In the genomic region with DNA sequence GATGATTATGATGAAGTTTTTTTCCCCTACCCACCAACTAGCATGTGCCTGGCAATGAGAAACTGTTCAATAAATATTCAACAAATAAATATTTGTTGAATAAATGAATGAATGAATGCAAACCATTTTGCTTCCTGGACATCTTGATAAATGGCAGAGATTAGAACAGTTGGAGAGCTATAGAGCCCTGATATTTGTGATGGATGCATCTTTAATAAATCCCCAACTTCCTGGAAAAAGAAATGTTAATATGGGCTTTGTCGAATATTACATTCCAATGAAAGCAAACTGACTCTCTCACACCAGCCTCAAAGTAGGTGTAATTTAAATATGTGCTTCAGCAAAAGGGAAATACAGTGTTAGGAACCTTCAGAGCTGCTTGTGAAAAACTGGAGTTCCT, we compare ENCODE assay signal across 29 cellular contexts.
"Had no signal": no experiment of that assay in that cellular context is flagged by ENCODE, and none has a peak within 500 bp of the region (broad histone marks: within the 10 kb centered on the region; RNA-seq: fewer than 3 reads in every experiment).

No MANE protein-coding gene starts in this region.

- H3K4me3 ChIP-seq: colonic mucosa, coronary artery, dorsolateral prefrontal cortex, esophagus muscularis mucosa, esophagus squamous epithelium, gastrocnemius medialis, gastroesophageal sphincter, heart left ventricle, heart right ventricle had no signal

- H3K9me3 ChIP-seq: colonic mucosa, esophagus muscularis mucosa, esophagus squamous epithelium, gastrocnemius medialis, gastroesophageal sphincter, heart left ventricle, heart right ventricle had no signal

- FAIRE-seq: colon, endometrium, endothelial cell of umbilical vein, frontal cortex had no signal

- H3K27ac ChIP-seq: colonic mucosa, coronary artery, dorsolateral prefrontal cortex, epithelial cell of prostate, esophagus muscularis mucosa, esophagus squamous epithelium, foreskin keratinocyte, gastrocnemius medialis, gastroesophageal sphincter, heart left ventricle, heart right ventricle had no signal

- H3K9me3 Mint-ChIP-seq: dendritic cell treated with granulocyte-macrophage colony-stimulating factor and Interleukin-4, amounts not matched to agents 40 ng/mL and 50 ng/mL, for 4 days; effector memory CD8-positive, alpha-beta T cell had no signal

- H3K4me1 ChIP-seq: colonic mucosa, esophagus muscularis mucosa, esophagus squamous epithelium, foreskin keratinocyte, gastrocnemius medialis, gastroesophageal sphincter, heart left ventricle, heart right ventricle had no signal

- H3K4me3 Mint-ChIP-seq: dendritic cell treated with granulocyte-macrophage colony-stimulating factor and Interleukin-4, amounts not matched to agents 40 ng/mL and 50 ng/mL, for 4 days; effector memory CD8-positive, alpha-beta T cell; endodermal cell had no signal

- H3K27me3 ChIP-seq: colonic mucosa, esophagus muscularis mucosa, esophagus squamous epithelium, gastroesophageal sphincter had no signal

- H3K36me3 ChIP-seq: colonic mucosa, esophagus muscularis mucosa, esophagus squamous epithelium, gastrocnemius medialis, gastroesophageal sphincter, heart left ventricle, heart right ventricle had no signal

- DNase-seq: colonic mucosa; cortex of kidney; dermis blood vessel endothelial cell; dorsolateral prefrontal cortex; effector CD4-positive, alpha-beta T cell; effector CD8-positive, alpha-beta T cell; effector memory CD4-positive, alpha-beta T cell; effector memory CD8-positive, alpha-beta T cell; endodermal cell; erythroblast; esophagus squamous epithelium; foreskin fibroblast; foreskin keratinocyte; foreskin melanocyte; gastrocnemius medialis; glutamatergic neuron; head of caudate nucleus; heart left ventricle; heart right ventricle had no signal

- H3K27ac Mint-ChIP-seq: dendritic cell treated with granulocyte-macrophage colony-stimulating factor and Interleukin-4, amounts not matched to agents 40 ng/mL and 50 ng/mL, for 4 days; effector memory CD8-positive, alpha-beta T cell; endodermal cell had no signal

- ATAC-seq: effector memory CD8-positive, alpha-beta T cell; esophagus mucosa; foreskin keratinocyte; gastrocnemius medialis; gastroesophageal sphincter; heart left ventricle; heart right ventricle had no signal
